ENCODE assay signal across 1 cellular context in the genomic region with DNA sequence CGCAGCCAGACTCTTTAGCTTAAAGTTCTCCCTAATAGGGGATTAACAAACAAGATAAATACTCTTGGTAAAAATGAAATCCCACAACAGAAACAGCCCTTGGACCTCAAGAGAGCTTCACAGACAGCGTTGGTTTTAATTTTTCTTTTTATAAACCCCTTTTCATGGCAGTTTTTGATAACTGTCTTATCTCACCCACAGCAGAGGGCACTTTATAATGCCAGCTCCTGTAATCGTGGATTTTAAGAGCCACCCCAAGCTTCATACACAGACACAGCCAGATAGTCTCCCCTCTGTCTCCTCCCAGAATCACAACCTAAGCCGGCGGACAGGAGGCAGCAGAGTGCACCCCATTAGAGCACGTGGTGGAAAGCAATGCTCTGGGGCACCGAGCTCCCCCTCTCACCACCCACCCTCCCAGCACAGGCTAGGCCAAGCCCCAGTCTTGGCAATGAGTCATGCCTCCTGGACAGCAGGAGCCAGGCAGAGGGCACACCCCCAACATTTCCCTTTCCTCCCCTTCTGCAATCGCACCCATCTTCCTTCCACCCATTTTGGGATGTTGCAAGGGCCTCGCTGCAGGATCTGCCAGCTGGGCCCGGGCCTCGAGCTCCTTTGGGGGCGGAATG.
TF ChIP-seq lines count a peak whose summit lies in the region.

No MANE protein-coding gene starts in this region.

TF ChIP-seq in HepG2, 621 proteins besides CTCF, POLR2A, EP300 and RAD21 (continued from another document and continues in another):
- 0 out of 2 replicates have a peak, but pooled peaks have one; percentile 43 for TF ChIP-seq POGK (CRISPR knock-in tag; conservative IDR thresholded peaks at IDR 0.05)
- peak; percentile 78 for TF ChIP-seq CEBPB (IDR thresholded peaks at IDR 0.05; ENCODE audit: borderline replicate concordance, low read depth, low read length)
- peak; percentile 70; the same call in 1 of the 2 replicates for TF ChIP-seq POLR2AphosphoS2 (IDR thresholded peaks at IDR 0.05; ENCODE audit: low read depth, low read length)
- peak; percentile 85 for TF ChIP-seq DMAP1 (CRISPR knock-in tag; IDR thresholded peaks at IDR 0.05)
- peak; percentile 31 for TF ChIP-seq POLR2AphosphoS5 (IDR thresholded peaks at IDR 0.05; ENCODE audit: low read depth, low read length)
- TF ChIP-seq EHMT2 (IDR thresholded peaks at IDR 0.05; ENCODE audit: borderline replicate concordance, low read depth, low read length) = no peak
- no peak for TF ChIP-seq GTF2F1 (IDR thresholded peaks at IDR 0.05; ENCODE audit: low read length)
- no peak for TF ChIP-seq KDM5A (IDR thresholded peaks at IDR 0.05; ENCODE audit: borderline replicate concordance, low read length)
- TF ChIP-seq ZFP36L1 (CRISPR knock-in tag; IDR thresholded peaks at IDR 0.05) = no peak
- TF ChIP-seq ZBTB26 (CRISPR knock-in tag; IDR thresholded peaks at IDR 0.05; ENCODE audit: borderline replicate concordance) = peak; percentile 61; the same call in 1 of the 2 replicates
- peak; percentile 93 for TF ChIP-seq TFE3 (CRISPR knock-in tag; IDR thresholded peaks at IDR 0.05)
- TF ChIP-seq ZZZ3 (CRISPR knock-in tag; IDR thresholded peaks at IDR 0.05; ENCODE audit: borderline replicate concordance) = peak; percentile 59
- 0 out of 2 replicates have a peak, but pooled peaks have one; percentile 75 for TF ChIP-seq ZFP1 (CRISPR knock-in tag; IDR thresholded peaks at IDR 0.05)
- peak; percentile 4 for TF ChIP-seq ZNF18 (CRISPR knock-in tag; IDR thresholded peaks at IDR 0.05; ENCODE audit: insufficient replicate concordance)
- peak; percentile 67 for TF ChIP-seq TEAD3 (CRISPR knock-in tag; optimal IDR thresholded peaks at IDR 0.05; ENCODE audit: borderline replicate concordance)
- no peak for TF ChIP-seq KDM6A (CRISPR knock-in tag; IDR thresholded peaks at IDR 0.05; ENCODE audit: low read depth)
- no peak for TF ChIP-seq DR1 (CRISPR knock-in tag; IDR thresholded peaks at IDR 0.05)
- peak; percentile 67; the same call in 1 of the 2 replicates for TF ChIP-seq ATF7-NPFF (CRISPR knock-in tag; IDR thresholded peaks at IDR 0.05; ENCODE audit: low read depth)
- no peak for TF ChIP-seq ZNF234 (CRISPR knock-in tag; conservative IDR thresholded peaks at IDR 0.05)
- peak; percentile 67; the same call in 1 of the 2 replicates for TF ChIP-seq FOXC1 (CRISPR knock-in tag; IDR thresholded peaks at IDR 0.05; ENCODE audit: borderline replicate concordance)
- TF ChIP-seq, protein P1, sequence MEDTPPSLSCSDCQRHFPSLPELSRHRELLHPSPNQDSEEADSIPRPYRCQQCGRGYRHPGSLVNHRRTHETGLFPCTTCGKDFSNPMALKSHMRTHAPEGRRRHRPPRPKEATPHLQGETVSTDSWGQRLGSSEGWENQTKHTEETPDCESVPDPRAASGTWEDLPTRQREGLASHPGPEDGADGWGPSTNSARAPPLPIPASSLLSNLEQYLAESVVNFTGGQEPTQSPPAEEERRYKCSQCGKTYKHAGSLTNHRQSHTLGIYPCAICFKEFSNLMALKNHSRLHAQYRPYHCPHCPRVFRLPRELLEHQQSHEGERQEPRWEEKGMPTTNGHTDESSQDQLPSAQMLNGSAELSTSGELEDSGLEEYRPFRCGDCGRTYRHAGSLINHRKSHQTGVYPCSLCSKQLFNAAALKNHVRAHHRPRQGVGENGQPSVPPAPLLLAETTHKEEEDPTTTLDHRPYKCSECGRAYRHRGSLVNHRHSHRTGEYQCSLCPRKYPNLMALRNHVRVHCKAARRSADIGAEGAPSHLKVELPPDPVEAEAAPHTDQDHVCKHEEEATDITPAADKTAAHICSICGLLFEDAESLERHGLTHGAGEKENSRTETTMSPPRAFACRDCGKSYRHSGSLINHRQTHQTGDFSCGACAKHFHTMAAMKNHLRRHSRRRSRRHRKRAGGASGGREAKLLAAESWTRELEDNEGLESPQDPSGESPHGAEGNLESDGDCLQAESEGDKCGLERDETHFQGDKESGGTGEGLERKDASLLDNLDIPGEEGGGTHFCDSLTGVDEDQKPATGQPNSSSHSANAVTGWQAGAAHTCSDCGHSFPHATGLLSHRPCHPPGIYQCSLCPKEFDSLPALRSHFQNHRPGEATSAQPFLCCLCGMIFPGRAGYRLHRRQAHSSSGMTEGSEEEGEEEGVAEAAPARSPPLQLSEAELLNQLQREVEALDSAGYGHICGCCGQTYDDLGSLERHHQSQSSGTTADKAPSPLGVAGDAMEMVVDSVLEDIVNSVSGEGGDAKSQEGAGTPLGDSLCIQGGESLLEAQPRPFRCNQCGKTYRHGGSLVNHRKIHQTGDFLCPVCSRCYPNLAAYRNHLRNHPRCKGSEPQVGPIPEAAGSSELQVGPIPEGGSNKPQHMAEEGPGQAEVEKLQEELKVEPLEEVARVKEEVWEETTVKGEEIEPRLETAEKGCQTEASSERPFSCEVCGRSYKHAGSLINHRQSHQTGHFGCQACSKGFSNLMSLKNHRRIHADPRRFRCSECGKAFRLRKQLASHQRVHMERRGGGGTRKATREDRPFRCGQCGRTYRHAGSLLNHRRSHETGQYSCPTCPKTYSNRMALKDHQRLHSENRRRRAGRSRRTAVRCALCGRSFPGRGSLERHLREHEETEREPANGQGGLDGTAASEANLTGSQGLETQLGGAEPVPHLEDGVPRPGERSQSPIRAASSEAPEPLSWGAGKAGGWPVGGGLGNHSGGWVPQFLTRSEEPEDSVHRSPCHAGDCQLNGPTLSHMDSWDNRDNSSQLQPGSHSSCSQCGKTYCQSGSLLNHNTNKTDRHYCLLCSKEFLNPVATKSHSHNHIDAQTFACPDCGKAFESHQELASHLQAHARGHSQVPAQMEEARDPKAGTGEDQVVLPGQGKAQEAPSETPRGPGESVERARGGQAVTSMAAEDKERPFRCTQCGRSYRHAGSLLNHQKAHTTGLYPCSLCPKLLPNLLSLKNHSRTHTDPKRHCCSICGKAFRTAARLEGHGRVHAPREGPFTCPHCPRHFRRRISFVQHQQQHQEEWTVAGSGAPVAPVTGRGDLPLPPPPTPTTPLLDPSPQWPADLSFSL (CRISPR knock-in tag; IDR thresholded peaks at IDR 0.05) = peak; percentile 66; the same call in 1 of the 2 replicates
- peak; percentile 48 for TF ChIP-seq FOXO1 (CRISPR knock-in tag; IDR thresholded peaks at IDR 0.05)
- TF ChIP-seq SALL2 (CRISPR knock-in tag; IDR thresholded peaks at IDR 0.05) = no peak
- TF ChIP-seq, protein P2, sequence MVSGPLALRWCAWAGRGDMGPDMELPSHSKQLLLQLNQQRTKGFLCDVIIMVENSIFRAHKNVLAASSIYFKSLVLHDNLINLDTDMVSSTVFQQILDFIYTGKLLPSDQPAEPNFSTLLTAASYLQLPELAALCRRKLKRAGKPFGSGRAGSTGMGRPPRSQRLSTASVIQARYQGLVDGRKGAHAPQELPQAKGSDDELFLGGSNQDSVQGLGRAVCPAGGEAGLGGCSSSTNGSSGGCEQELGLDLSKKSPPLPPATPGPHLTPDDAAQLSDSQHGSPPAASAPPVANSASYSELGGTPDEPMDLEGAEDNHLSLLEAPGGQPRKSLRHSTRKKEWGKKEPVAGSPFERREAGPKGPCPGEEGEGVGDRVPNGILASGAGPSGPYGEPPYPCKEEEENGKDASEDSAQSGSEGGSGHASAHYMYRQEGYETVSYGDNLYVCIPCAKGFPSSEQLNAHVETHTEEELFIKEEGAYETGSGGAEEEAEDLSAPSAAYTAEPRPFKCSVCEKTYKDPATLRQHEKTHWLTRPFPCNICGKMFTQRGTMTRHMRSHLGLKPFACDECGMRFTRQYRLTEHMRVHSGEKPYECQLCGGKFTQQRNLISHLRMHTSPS (CRISPR knock-in tag; IDR thresholded peaks at IDR 0.05; ENCODE audit: low read depth) = peak; percentile 91
- peak; percentile 67 for TF ChIP-seq USF2 (IDR thresholded peaks at IDR 0.05; ENCODE audit: low read depth, low read length)
- peak; percentile 67; the same call in 1 of the 2 replicates for TF ChIP-seq USF2 (CRISPR knock-in tag; IDR thresholded peaks at IDR 0.05; ENCODE audit: borderline replicate concordance)
- no peak for TF ChIP-seq CBX1 (IDR thresholded peaks at IDR 0.05; ENCODE audit: low read depth)
- 0 out of 2 replicates have a peak, but pooled peaks have one; percentile 1 for TF ChIP-seq ZNF446 (CRISPR knock-in tag; IDR thresholded peaks at IDR 0.05)
- 0 out of 2 replicates have a peak, but pooled peaks have one; percentile 12 for TF ChIP-seq ZBTB1 (CRISPR knock-in tag; IDR thresholded peaks at IDR 0.05; ENCODE audit: borderline replicate concordance)
- TF ChIP-seq ZNF724P (CRISPR knock-in tag; IDR thresholded peaks at IDR 0.05; ENCODE audit: borderline replicate concordance) = peak; percentile 83; the same call in 1 of the 2 replicates
- TF ChIP-seq ZNF101 (CRISPR knock-in tag; IDR thresholded peaks at IDR 0.05; ENCODE audit: borderline replicate concordance, low read depth) = no peak
- TF ChIP-seq ZFP82 (CRISPR knock-in tag; IDR thresholded peaks at IDR 0.05; ENCODE audit: borderline replicate concordance) = peak; percentile 34; the same call in 1 of the 2 replicates
- peak; percentile 36; the same call in 1 of the 2 replicates for TF ChIP-seq TIGD3 (CRISPR knock-in tag; IDR thresholded peaks at IDR 0.05; ENCODE audit: borderline replicate concordance)
- peak; percentile 85 for TF ChIP-seq IRF2 (CRISPR knock-in tag; IDR thresholded peaks at IDR 0.05)
- no peak; the same call in 1 of the 2 replicates for TF ChIP-seq TBX2 (CRISPR knock-in tag; IDR thresholded peaks at IDR 0.05; ENCODE audit: borderline replicate concordance)
